ENCODE assay signal across 18 cellular contexts in the genomic region with DNA sequence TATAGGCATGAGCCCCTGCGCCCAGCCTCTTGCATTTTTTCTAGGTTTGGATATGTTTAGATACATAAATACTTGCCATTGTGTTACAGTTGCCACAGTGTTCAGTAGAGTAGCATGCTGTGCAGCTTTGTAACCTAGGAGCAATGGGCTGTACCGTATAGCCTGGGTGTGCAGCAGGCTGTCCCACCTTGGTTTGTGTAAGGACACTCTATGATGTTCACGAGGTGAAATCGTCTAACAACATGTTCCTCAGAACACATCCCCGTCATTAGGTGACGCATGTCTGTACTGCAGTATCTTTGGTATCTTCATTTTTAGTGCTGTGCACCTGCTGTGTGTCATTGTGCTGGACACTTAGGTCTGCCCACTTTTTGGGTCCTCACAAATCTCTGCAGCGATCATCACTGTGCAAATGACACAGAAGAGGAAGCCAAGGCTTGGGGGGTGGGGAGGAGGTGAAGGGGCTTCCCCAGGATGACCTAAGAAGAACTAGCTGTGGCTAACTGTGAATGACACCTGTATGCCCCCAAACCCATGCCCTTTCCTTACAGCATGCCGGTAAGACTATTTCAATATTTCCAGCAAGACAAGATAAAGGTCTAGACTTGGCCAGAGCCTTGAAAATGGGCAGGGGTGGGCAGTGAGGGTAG. TPM values are rescaled to one million over a fixed set of nuclear protein-coding genes. Genes with fewer than 3 reads are reported as not detected.
DNase-seq lines count a peak whose midpoint lies in the region; ATAC-seq, FAIRE-seq and TF ChIP-seq lines count a peak whose summit lies in the region.
"Had no signal": no experiment of that assay in that cellular context is flagged by ENCODE, and none has a peak within 500 bp of the region (broad histone marks: within the 10 kb centered on the region; RNA-seq: fewer than 3 reads in every experiment).

No MANE protein-coding gene starts in this region.

- CTCF ChIA-PET in H1 (lab: Charles Lee; ENCODE audit: partially characterized antibody) = interaction anchor here (0.7 to 4.7 kb wide), 11 partner anchors 10 to 143 kb away, joined by 3 to 22 read pairs (median 3); no protein-coding TSS in a partner anchor

- H3K56ac ChIP-seq in H1 (replicated peaks; ENCODE audit: insufficient read length, low read depth, low read length) = no peak overlapping the region

- H2AK5ac ChIP-seq in H1 (ENCODE audit: low read depth, low read length) (no peak overlapping the region), neuronal stem cell (ENCODE audit: low read depth, low read length) (no peak overlapping the region)

- no peaks in the 10 kb centered on the region for H3K9me3 Mint-ChIP-seq in IgD-negative memory B cell
- H3K9me3 Mint-ChIP-seq: CD8-positive, alpha-beta T cell; GM23338 had no signal

- ATAC-seq in HG02970 (IDR thresholded peaks at IDR 0.05; ENCODE audit: low FRiP score, unreplicated experiment) (no peak), HG03457 (IDR thresholded peaks at IDR 0.05; ENCODE audit: unreplicated experiment) (no peak)
- ATAC-seq: CD8-positive, alpha-beta T cell; GM23338; HCT116 had no signal

- TF ChIP-seq POLR2A in H1 (IDR thresholded peaks at IDR 0.05; ENCODE audit: control extremely low read depth in 1 of 2, low read depth in 2 of 2, low read length in 2 of 2) (no peak), tibial nerve (IDR thresholded peaks at IDR 0.05) (no peak)

- H3K23me2 ChIP-seq in H1 (ENCODE audit: low read depth, low read length) = peaks cover 1% of the 10 kb centered on the region; the same call in 1 of the 2 replicates

- H3K36me3 ChIP-seq in H1 (ENCODE audit: control insufficient read depth in 2 of 4, insufficient read depth in 4 of 4, low read length in 3 of 4) = no peaks in the 10 kb centered on the region
- no peaks in the 10 kb centered on the region for H3K36me3 ChIP-seq in neuronal stem cell (replicated peaks in 1 of 2; ENCODE audit: control insufficient read depth in 2 of 2, insufficient read depth in 2 of 2, low read length in 2 of 2)
- H3K36me3 ChIP-seq in tibial nerve = no peaks in the 10 kb centered on the region
- H3K36me3 ChIP-seq: BLaER1 treated with 17β-estradiol and CSF1 and Interleukin-3, amounts not matched to agents 10 nM and 100 nM had no signal

- no peak for DNase-seq in H1 (ENCODE audit: low read depth in 1 of 2, low spot score in 2 of 2)
- no peak for DNase-seq in neuronal stem cell (ENCODE audit: low spot score)
- DNase-seq in tibial nerve (ENCODE audit: low spot score in 2 of 2) = no peak
- DNase-seq in NCI-H2029 treated with DMSO at 0.1 percent for 48 hours (lab: John Stamatoyannopoulos, UW) = no peak
- DNase-seq: Calu3; CD8-positive, alpha-beta T cell; DMS79 treated with DMSO at 0.1 percent for 48 hours; GF-D8; H7; KBM-7 had no signal

- H3K14ac ChIP-seq in H1 (ENCODE audit: insufficient read length) = no peak overlapping the region
- H3K14ac ChIP-seq in neuronal stem cell (ENCODE audit: low read length) = no peak overlapping the region

- H3K4me2 ChIP-seq in H1 (ENCODE audit: insufficient read depth in 1 of 2, low read depth in 2 of 2, low read length in 2 of 2) (no peak overlapping the region), neuronal stem cell (ENCODE audit: insufficient read depth, low read length, poor library complexity, severe bottlenecking) (no peak overlapping the region)
- H3K4me2 ChIP-seq: BLaER1 treated with 17β-estradiol and CSF1 and Interleukin-3, amounts not matched to agents 10 nM and 100 nM; GM23338 had no signal

- no peaks in the 10 kb centered on the region for H4K20me1 ChIP-seq in H1 (replicated peaks in 1 of 2; ENCODE audit: control insufficient read depth in 1 of 2, insufficient read depth in 2 of 2, low read length in 2 of 2)

- POLR2A ChIA-PET in H1 (lab: Charles Lee; ENCODE audit: partially characterized antibody) = no interaction called here

- no peak overlapping the region for H3K23ac ChIP-seq in H1 (ENCODE audit: insufficient read length)
- no peak overlapping the region for H3K23ac ChIP-seq in neuronal stem cell (ENCODE audit: low read depth, low read length, poor library complexity)

- H3K18ac ChIP-seq in H1 (ENCODE audit: extremely low read depth, low read length) = no peak overlapping the region
- peak overlapping the region; percentile 55 for H3K18ac ChIP-seq in neuronal stem cell (ENCODE audit: low read length)

- H2BK5ac ChIP-seq in H1 (ENCODE audit: low read depth, low read length) (no peak overlapping the region), neuronal stem cell (ENCODE audit: low read length) (no peak overlapping the region)

- H3K27me3 ChIP-seq in H1 (replicated peaks in 1 of 4; ENCODE audit: control insufficient read depth in 3 of 4, extremely low read depth in 1 of 4, insufficient read depth in 3 of 4, low read length in 3 of 4) (no peaks in the 10 kb centered on the region), neuronal stem cell (ENCODE audit: control insufficient read depth in 3 of 3, insufficient read depth in 3 of 3, low read depth in 1 of 3, low read length in 3 of 3) (no peaks in the 10 kb centered on the region), tibial nerve (no peaks in the 10 kb centered on the region)

- TF ChIP-seq CTCF in H1 (IDR thresholded peaks at IDR 0.05; ENCODE audit: control extremely low read depth in 1 of 3, insufficient read depth in 1 of 3, low read depth in 1 of 3, low read length in 3 of 3) = no peak
- no peak for TF ChIP-seq CTCF in tibial nerve (IDR thresholded peaks at IDR 0.05)

- H2AFZ ChIP-seq in H1 (ENCODE audit: low read length) (no peak overlapping the region), neuronal stem cell (ENCODE audit: low read length) (no peak overlapping the region)
- H2AFZ ChIP-seq: GM23338 had no signal

- H3K4me3 Mint-ChIP-seq in IgD-negative memory B cell = no peak overlapping the region
- H3K4me3 Mint-ChIP-seq: B cell; CD8-positive, alpha-beta T cell; GM23338 had no signal

- 87% methylated on average over 8 of the region's 8 CpGs; no CpG with 5 or more reads in 1 of the 2 experiments for WGBS in H1 (ENCODE audit: extremely low coverage in 1 of 2, insufficient coverage in 1 of 2, insufficient read length in 1 of 2, insufficient replicate concordance in 2 of 2, low coverage in 1 of 2, low lambda C conversion rate in 2 of 2, missing lambda C conversion rate in 1 of 2), 2 experiments
- WGBS in neuronal stem cell (ENCODE audit: extremely low coverage in 2 of 2, insufficient read length in 2 of 2, insufficient replicate concordance in 1 of 2), 2 donors = no CpG with 5 or more reads among the region's 8 CpGs
- WGBS in tibial nerve, 2 donors = 69 to 81% methylated on average over 8 of the region's 8 CpGs

- H3K27ac Mint-ChIP-seq in IgD-negative memory B cell = peak overlapping the region in 2 of 3 donors; percentile 3 to 24
- H3K27ac Mint-ChIP-seq: B cell; CD8-positive, alpha-beta T cell; GM23338 had no signal

- H2BK120ac ChIP-seq in H1 (replicated peaks; ENCODE audit: low read depth, low read length) (no peak overlapping the region), neuronal stem cell (ENCODE audit: low read depth, low read length) (no peak overlapping the region)

- no peak for FAIRE-seq in H1 (lab: Jason Lieb, UNC)
- FAIRE-seq: GM18507 had no signal

- H3K4me3 ChIP-seq in H1 (ENCODE audit: extremely low read depth in 1 of 4, insufficient read depth in 2 of 4, low read depth in 3 of 4, low read length in 4 of 4) (no peak overlapping the region), neuronal stem cell (ENCODE audit: low read length in 2 of 2) (no peak overlapping the region), tibial nerve (no peak overlapping the region)
- H3K4me3 ChIP-seq: BLaER1 treated with 17β-estradiol and CSF1 and Interleukin-3, amounts not matched to agents 10 nM and 100 nM; GM23338 had no signal

- peaks cover under 1 to 7% (median under 1%) of the 10 kb centered on the region in 3 donors for H3K4me1 Mint-ChIP-seq in IgD-negative memory B cell

- H2BK20ac ChIP-seq in H1 (ENCODE audit: low read length) = no peak overlapping the region; the same call in 1 of the 2 replicates

- H3K4ac ChIP-seq in H1 (replicated peaks; ENCODE audit: insufficient read length, low read depth, low read length) (peak overlapping the region; percentile 14), neuronal stem cell (ENCODE audit: low read length) (no peak overlapping the region)

- H3K79me1 ChIP-seq in H1 (ENCODE audit: low read depth, low read length) (no peaks in the 10 kb centered on the region), neuronal stem cell (ENCODE audit: low read depth, low read length) (no peaks in the 10 kb centered on the region)

- H3K27ac ChIP-seq in H1 (ENCODE audit: low read depth, low read length) (no peak overlapping the region), neuronal stem cell (replicated peaks; ENCODE audit: low read length) (no peak overlapping the region), tibial nerve (peak overlapping the region in 3 of 4 donors; percentile 5 to 83 (median 68))
- H3K27ac ChIP-seq: BLaER1 treated with 17β-estradiol and CSF1 and Interleukin-3, amounts not matched to agents 10 nM and 100 nM had no signal

- H3K9ac ChIP-seq in H1 (replicated peaks in 1 of 4; ENCODE audit: extremely low read depth in 1 of 4, low read depth in 3 of 4, low read length in 3 of 4) = no peak overlapping the region
- peak overlapping the region; percentile 15 for H3K9ac ChIP-seq in neuronal stem cell (ENCODE audit: low read depth, low read length, poor library complexity)
- H3K9ac ChIP-seq: BLaER1 treated with 17β-estradiol and CSF1 and Interleukin-3, amounts not matched to agents 10 nM and 100 nM had no signal

- no peak for TF ChIP-seq RAD21 in H1 (IDR thresholded peaks at IDR 0.05 in 1 of 2, conservative IDR thresholded peaks at IDR 0.05 in 1 of 2; ENCODE audit: low read depth in 2 of 2, low read length in 2 of 2)

- no peaks in the 10 kb centered on the region for H3K36me3 Mint-ChIP-seq in IgD-negative memory B cell
- H3K36me3 Mint-ChIP-seq: CD8-positive, alpha-beta T cell had no signal

- no peak overlapping the region for H4K8ac ChIP-seq in H1 (ENCODE audit: extremely low read depth, insufficient read depth, low read length)
- H4K8ac ChIP-seq in neuronal stem cell (ENCODE audit: low read depth, low read length) = peak overlapping the region; percentile 72

- no peak overlapping the region; the same call in 1 of the 2 replicates for H2BK12ac ChIP-seq in H1 (ENCODE audit: low read depth, low read length)
- peak overlapping the region; percentile 48 for H2BK12ac ChIP-seq in neuronal stem cell (ENCODE audit: low read length)

- TF ChIP-seq EP300 in H1 (IDR thresholded peaks at IDR 0.05; ENCODE audit: borderline replicate concordance in 1 of 2, low read depth in 2 of 2, low read length in 2 of 2) (no peak), tibial nerve (IDR thresholded peaks at IDR 0.05) (no peak)

- H3K79me2 ChIP-seq in H1 (ENCODE audit: control insufficient read depth in 1 of 2, insufficient read depth in 2 of 2, low read length in 2 of 2) = no peaks in the 10 kb centered on the region

- H3K9me3 ChIP-seq in H1 (ENCODE audit: insufficient read depth in 2 of 2, low read depth in 1 of 2, low read length in 1 of 2) (no peaks in the 10 kb centered on the region), neuronal stem cell (replicated peaks in 1 of 2; ENCODE audit: control insufficient read depth in 2 of 2, insufficient read depth in 1 of 2, low read depth in 1 of 2, low read length in 2 of 2) (no peaks in the 10 kb centered on the region), tibial nerve (no peaks in the 10 kb centered on the region)
- H3K9me3 ChIP-seq: BLaER1 treated with 17β-estradiol and CSF1 and Interleukin-3, amounts not matched to agents 10 nM and 100 nM had no signal

- no peak overlapping the region for H2BK15ac ChIP-seq in H1 (ENCODE audit: low read length)
- no peak overlapping the region for H2BK15ac ChIP-seq in neuronal stem cell (ENCODE audit: low read length)

- no peak overlapping the region for H4K5ac ChIP-seq in H1 (ENCODE audit: insufficient read length, low read depth, low read length)

- H3K27me3 Mint-ChIP-seq in IgD-negative memory B cell = peaks cover 43% of the 10 kb centered on the region

- no peak overlapping the region for H4K91ac ChIP-seq in H1 (replicated peaks; ENCODE audit: insufficient read length, low read length)
- H4K91ac ChIP-seq in neuronal stem cell (ENCODE audit: low read depth, low read length, poor library complexity) = no peak overlapping the region

- no peaks in the 10 kb centered on the region for H3K4me1 ChIP-seq in H1 (replicated peaks in 1 of 4; ENCODE audit: control insufficient read depth in 3 of 4, insufficient read depth in 4 of 4, low read length in 3 of 4)
- peaks cover 9% of the 10 kb centered on the region in 2 donors for H3K4me1 ChIP-seq in neuronal stem cell (ENCODE audit: control insufficient read depth in 2 of 2, insufficient read depth in 1 of 2, low read depth in 1 of 2, low read length in 2 of 2)
- H3K4me1 ChIP-seq in tibial nerve = peaks cover 0 to 23% (median 10%) of the 10 kb centered on the region in 4 donors

RNA-seq across cellular contexts. Expression of gene SDC3, which starts 44.5 kb away (rescaled TPM):
- polyA plus RNA-seq in IgD-negative memory B cell = not detected
- total RNA-seq in H1 (2021; fragmentation: NEBNext Ultra II Directional; extraction: Animal tissue kit (Norgen Biotek cat#: 25700)) = 26.8 and 27.0 TPM in 2 replicates
- polyA plus RNA-seq in H1 (2011; rRNA removed) = 7.0 and 12.7 TPM in 2 replicates
- polyA plus RNA-seq in H1 (2011; cell fraction: cytosol; rRNA removed) = 8.1 TPM
- polyA plus RNA-seq in H1 (2011; cell fraction: nucleus; rRNA removed) = 18.5 TPM
- polyA plus RNA-seq in H1 (2012, experiment 1 of 2) = 17.6 to 28.5 TPM (median 21.8 TPM) in 4 replicates
- polyA plus RNA-seq in H1 (2012, experiment 2 of 2) = 15.0 TPM
- polyA plus RNA-seq in H1 (2013, experiment 1 of 2) = 32.4 TPM
- polyA plus RNA-seq in H1 (2013, experiment 2 of 2) = 33.1 TPM
- 8.2 and 9.3 TPM in 2 replicates for polyA minus RNA-seq in H1 (2011; rRNA and poly(A)+ RNA removed)
- polyA minus RNA-seq in H1 (2011; cell fraction: cytosol; rRNA and poly(A)+ RNA removed) = 15.2 TPM
- polyA minus RNA-seq in H1 (2011; cell fraction: nucleus; rRNA and poly(A)+ RNA removed) = 12.0 TPM
- 63.6 TPM for polyA plus RNA-seq in neuronal stem cell (2013, experiment 1 of 2)
- 63.6 TPM for polyA plus RNA-seq in neuronal stem cell (2013, experiment 2 of 2)
- total RNA-seq in tibial nerve = 10 to 100 TPM; 47.1 to 78.9 (median 64.2) TPM
- total RNA-seq: CD8-positive, alpha-beta T cell had no signal

Comparison
In these comparisons a context has a peak if more than half of its experiments do, and no peak if none do; other contexts are left out.
1. H3K27ac ChIP-seq: peak in tibial nerve (3 of 4); none in H1 (single experiment) and neuronal stem cell (single experiment).